ENCODE assay signal across 14 cellular contexts in the genomic region with DNA sequence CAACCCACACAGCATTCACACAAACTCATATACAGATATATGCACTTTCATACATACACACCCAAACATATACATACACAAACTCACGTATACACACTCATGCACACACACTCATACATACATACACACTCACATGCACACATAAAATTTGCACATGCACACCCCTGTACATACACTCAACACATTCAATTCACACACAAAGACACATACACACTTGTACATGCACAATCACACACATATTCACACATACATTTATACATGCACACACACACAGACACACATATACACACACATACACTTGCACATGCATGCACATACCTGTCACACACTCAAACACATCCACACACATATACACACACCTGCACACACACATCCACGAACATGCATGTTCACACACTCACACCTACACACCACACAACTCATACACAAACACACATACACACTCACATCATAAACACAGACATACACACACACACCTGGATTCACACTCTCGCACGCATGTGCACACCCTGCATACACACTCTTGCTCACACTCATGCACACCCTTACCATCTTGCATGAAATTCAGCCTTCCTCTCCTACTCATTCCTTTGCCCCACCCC.
"Had no signal": no experiment of that assay in that cellular context is flagged by ENCODE, and none has a peak within 500 bp of the region (broad histone marks: within the 10 kb centered on the region; RNA-seq: fewer than 3 reads in every experiment).

No MANE protein-coding gene starts in this region.

- H3K9me3 ChIP-seq: mucosa of descending colon, right atrium auricular region had no signal

- H3K79me2 ChIP-seq: hepatocyte had no signal

- H3K4me3 Mint-ChIP-seq: dendritic cell treated with granulocyte-macrophage colony-stimulating factor and Interleukin-4, amounts not matched to agents 40 ng/mL and 50 ng/mL, for 4 days; natural killer cell; neural crest cell had no signal

- H3K4me3 ChIP-seq: hepatocyte, mucosa of descending colon, right atrium auricular region had no signal

- H3K4me2 ChIP-seq: hepatocyte had no signal

- DNase-seq: foreskin melanocyte; head of caudate nucleus; mucosa of descending colon; natural killer cell; small intestine; stimulated activated CD4-positive, alpha-beta T cell treated with anti-CD3 and anti-CD28 coated beads, Interleukin-2, amount 100 ng/mL, for 48 hours; stimulated activated naive CD4-positive, alpha-beta T cell treated with Interleukin-2 at 50 U/mL for 16 hours; trophoblast cell had no signal

- H3K36me3 Mint-ChIP-seq: natural killer cell had no signal

- H3K9me3 Mint-ChIP-seq: dendritic cell treated with granulocyte-macrophage colony-stimulating factor and Interleukin-4, amounts not matched to agents 40 ng/mL and 50 ng/mL, for 4 days; natural killer cell; neural crest cell had no signal

- H3K27ac Mint-ChIP-seq: dendritic cell treated with granulocyte-macrophage colony-stimulating factor and Interleukin-4, amounts not matched to agents 40 ng/mL and 50 ng/mL, for 4 days; natural killer cell had no signal

- H3K36me3 ChIP-seq: right atrium auricular region had no signal

- FAIRE-seq: colon, endothelial cell of umbilical vein, small intestine had no signal

- H3K4me1 Mint-ChIP-seq: natural killer cell had no signal

- H3K27me3 ChIP-seq: hepatocyte, right atrium auricular region had no signal

- ATAC-seq: mucosa of descending colon, natural killer cell had no signal

- H3K27ac ChIP-seq: hepatocyte, right atrium auricular region had no signal
